Comparison of ENCODE assay signal across 8 cellular contexts in the genomic region with DNA sequence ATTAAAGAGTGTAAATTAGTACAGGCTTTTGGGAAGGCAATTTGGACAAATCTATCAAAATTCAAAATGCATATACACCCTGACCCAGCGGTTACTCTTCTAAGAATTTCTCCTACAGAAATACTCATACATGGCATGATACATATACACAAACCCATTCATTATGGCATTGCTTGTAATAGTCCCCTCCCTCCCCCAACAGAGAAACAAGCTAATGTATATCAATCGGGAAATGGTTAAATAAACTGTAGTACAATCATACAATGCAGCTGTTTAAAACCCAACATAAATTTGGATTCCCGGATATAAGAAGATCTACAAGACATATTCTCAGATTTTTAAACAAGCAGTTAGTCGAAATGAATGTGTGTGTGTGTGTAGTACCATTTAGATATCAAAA. TPM values are rescaled to one million over a fixed set of nuclear protein-coding genes. Genes with fewer than 3 reads are reported as not detected.
DNase-seq lines count a peak whose midpoint lies in the region; ATAC-seq and TF ChIP-seq lines count a peak whose summit lies in the region.

No MANE protein-coding gene starts in this region.

- no peaks in the 10 kb centered on the region for H3K27me3 ChIP-seq in gastroesophageal sphincter
- H3K27me3 ChIP-seq in spleen (replicated peaks in 1 of 7): no peaks in the 10 kb centered on the region

- H3K36me3 ChIP-seq in gastroesophageal sphincter: peaks cover 0 to 5% of the 10 kb centered on the region in 2 donors
- peaks cover 0 to 11% (median 1%) of the 10 kb centered on the region in 6 donors for H3K36me3 ChIP-seq in spleen

- no peak for TF ChIP-seq POLR2A in gastroesophageal sphincter (IDR thresholded peaks at IDR 0.05)
- TF ChIP-seq POLR2A in spleen (IDR thresholded peaks at IDR 0.05): no peak

- H3K4me3 ChIP-seq in gastroesophageal sphincter (peak overlapping the region; percentile 57 to 73), spleen (peak overlapping the region; percentile 46 to 83 (median 58))

- peak overlapping the region; percentile 84 for H3K4me3 Mint-ChIP-seq in activated T-cell treated with anti-CD3 and anti-CD28 coated beads, Interleukin-2, amount 50 U/mL, for 24 hours
- H3K4me3 Mint-ChIP-seq in T-cell: peak overlapping the region; percentile 83 to 94 (median 94)

- DNase-seq in activated T-cell treated with anti-CD3 and anti-CD28 coated beads, Interleukin-2, amount 50 U/mL, for 24 hours: no peak
- DNase-seq in activated T-cell treated with anti-CD3 and anti-CD28 coated beads, Interleukin-2, amount 50 U/mL, for 1 hour: no peak
- no peak for DNase-seq in T-cell
- DNase-seq in spleen: no peak
- DNase-seq in NCI-H2029 treated with DMSO at 0.1 percent for 48 hours (lab: John Stamatoyannopoulos, UW): no peak
- DNase-seq in GM20000 (ENCODE audit: low spot score): no peak
- DNase-seq in stimulated activated naive CD4-positive, alpha-beta T cell treated with Interleukin-2 at 50 U/mL for 16 hours (lab: John Stamatoyannopoulos, UW): no peak

- peaks cover 49% of the 10 kb centered on the region for H3K36me3 Mint-ChIP-seq in activated T-cell treated with anti-CD3 and anti-CD28 coated beads, Interleukin-2, amount 50 U/mL, for 24 hours (ENCODE audit: low read depth)
- H3K36me3 Mint-ChIP-seq in T-cell: peaks cover 4% of the 10 kb centered on the region

- H3K4me1 Mint-ChIP-seq in activated T-cell treated with anti-CD3 and anti-CD28 coated beads, Interleukin-2, amount 50 U/mL, for 24 hours (ENCODE audit: low read depth): peaks cover 15% of the 10 kb centered on the region
- H3K4me1 Mint-ChIP-seq in T-cell: peaks cover 33 to 37% (median 35%) of the 10 kb centered on the region in 3 donors

- no peaks in the 10 kb centered on the region for H3K9me3 Mint-ChIP-seq in activated T-cell treated with anti-CD3 and anti-CD28 coated beads, Interleukin-2, amount 50 U/mL, for 24 hours
- H3K9me3 Mint-ChIP-seq in T-cell: no peaks in the 10 kb centered on the region

- H3K27ac ChIP-seq in gastroesophageal sphincter: peak overlapping the region; percentile 55 to 94 (median 90)
- H3K27ac ChIP-seq in spleen: peak overlapping the region; percentile 81 to 92 (median 89)

- H3K27ac Mint-ChIP-seq in activated T-cell treated with anti-CD3 and anti-CD28 coated beads, Interleukin-2, amount 50 U/mL, for 24 hours: peak overlapping the region; percentile 98
- peak overlapping the region; percentile 79 to 88 for H3K27ac Mint-ChIP-seq in T-cell

- CTCF ChIA-PET in T-cell (lab: Charles Lee): interaction anchor here in 1 of 2 donors (0.6 kb wide), 1 partner anchor 8 kb away, joined by 6 read pairs; no protein-coding TSS in a partner anchor

- POLR2A ChIA-PET in T-cell (lab: Charles Lee): interaction anchor here in 1 of 2 donors (0.7 to 1.5 kb wide), 2 partner anchors 17 to 29 kb away, joined by 3 to 9 read pairs; no protein-coding TSS in a partner anchor

- peaks cover 16% of the 10 kb centered on the region for H3K27me3 Mint-ChIP-seq in activated T-cell treated with anti-CD3 and anti-CD28 coated beads, Interleukin-2, amount 50 U/mL, for 24 hours
- H3K27me3 Mint-ChIP-seq in T-cell: peaks cover 0 to 7% of the 10 kb centered on the region in 2 donors

- ATAC-seq in T-cell (replicated peaks in 1 of 4): no peak
- no peak for ATAC-seq in gastroesophageal sphincter

- intact Hi-C loops in spleen (cut with DNase I; ENCODE audit: low total_unique reads): no loop called here

- no peaks in the 10 kb centered on the region for H3K9me3 ChIP-seq in gastroesophageal sphincter
- H3K9me3 ChIP-seq in spleen: peaks cover 0 to 3% (median 0%) of the 10 kb centered on the region in 8 donors

- H3K4me1 ChIP-seq in gastroesophageal sphincter (peaks cover 0 to 29% (median 0%) of the 10 kb centered on the region in 3 donors), spleen (peaks cover 2 to 36% (median 29%) of the 10 kb centered on the region in 6 donors)

- TF ChIP-seq EP300 in gastroesophageal sphincter (IDR thresholded peaks at IDR 0.05): no peak

- WGBS in gastroesophageal sphincter (ENCODE audit: low coverage in 1 of 2), 2 donors: 4 to 27% methylated on average over 4 of the region's 4 CpGs
- WGBS in spleen, 5 donors: 0 to 36% (median 3%) methylated on average over 4 of the region's 4 CpGs

- TF ChIP-seq CTCF in gastroesophageal sphincter (IDR thresholded peaks at IDR 0.05) (no peak), spleen (IDR thresholded peaks at IDR 0.05 in 8 of 11, conservative IDR thresholded peaks at IDR 0.05 in 3 of 11) (no peak), GM20000 (IDR thresholded peaks at IDR 0.05; ENCODE audit: extremely low read depth, missing control alignments) (no peak)

RNA-seq across cellular contexts. Expression of a gene that starts 0.8 kb away (rescaled TPM):
- total RNA-seq in T-cell (100 to 1,000 TPM; 153 to 214 (median 179) TPM), gastroesophageal sphincter (100 to 1,000 TPM; 103 to 170 (median 113) TPM), spleen (100 to 1,000 TPM; 122 to 204 (median 164) TPM)
- 10 to 100 TPM; 19.1 to 27.0 (median 19.2) TPM for polyA plus RNA-seq in spleen
